In the genomic region with DNA sequence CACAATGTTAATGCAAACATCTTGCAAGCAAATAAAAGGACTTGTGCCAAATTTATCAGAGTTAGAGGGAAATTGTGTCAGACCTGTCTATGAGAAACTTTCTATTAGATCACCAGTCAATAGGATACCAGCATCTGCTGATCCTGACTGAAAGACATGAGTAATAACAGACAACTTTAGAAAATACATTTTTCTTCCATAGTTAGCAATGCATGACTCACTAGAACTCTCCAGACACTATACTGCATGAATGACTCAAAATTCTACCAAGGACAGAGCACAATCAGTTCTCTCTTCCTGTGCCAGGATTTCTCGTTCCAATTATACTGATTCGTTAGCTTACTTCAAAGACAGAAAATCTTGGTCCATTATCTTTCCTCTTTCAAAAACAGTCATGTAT, we compare ENCODE assay signal across 8 cellular contexts.
DNase-seq lines count a peak whose midpoint lies in the region; ATAC-seq and TF ChIP-seq lines count a peak whose summit lies in the region.

No MANE protein-coding gene starts in this region.

- no peaks in the 10 kb centered on the region for H3K9me3 ChIP-seq in lower lobe of right lung

- H3K36me3 ChIP-seq in lower lobe of right lung = no peaks in the 10 kb centered on the region

- H3K4me1 ChIP-seq in lower lobe of right lung = no peaks in the 10 kb centered on the region

- DNase-seq in EL (peak; percentile 84), NCI-H226 (peak; percentile 82), fibroblast of pulmonary artery (ENCODE audit: low read depth) (peak; percentile 86), lower lobe of right lung (no peak), UCSD-AML1 (lab: John Stamatoyannopoulos, UW; ENCODE audit: unreplicated experiment) (no peak), C1 segment of cervical spinal cord (lab: John Stamatoyannopoulos, UW) (no peak), NCI-H748 treated with DMSO at 0.1 percent for 48 hours (lab: John Stamatoyannopoulos, UW) (no peak)

- ATAC-seq in GM21723 (IDR thresholded peaks at IDR 0.05; ENCODE audit: unreplicated experiment) = peak; percentile 87
- ATAC-seq in lower lobe of right lung = no peak

- H3K27ac ChIP-seq in lower lobe of right lung = no peak overlapping the region

- H3K4me3 ChIP-seq in fibroblast of pulmonary artery (replicated peaks; ENCODE audit: low read depth, low read length) = no peak overlapping the region
- no peak overlapping the region for H3K4me3 ChIP-seq in lower lobe of right lung

- TF ChIP-seq CTCF in fibroblast of pulmonary artery (IDR thresholded peaks at IDR 0.05; ENCODE audit: low read length, missing control alignments) = no peak
- TF ChIP-seq CTCF in lower lobe of right lung (IDR thresholded peaks at IDR 0.05) = no peak

- H3K27me3 ChIP-seq in lower lobe of right lung (ENCODE audit: low read depth) = no peaks in the 10 kb centered on the region

- intact Hi-C loops in lower lobe of right lung (cut with DNase I) = no loop called here

Comparison
In these comparisons a context has a peak if more than half of its experiments do, and no peak if none do; other contexts are left out.
1. DNase-seq: peak in EL (single experiment), NCI-H226 (single experiment) and fibroblast of pulmonary artery (single experiment); none in lower lobe of right lung (single experiment), UCSD-AML1 (single experiment), C1 segment of cervical spinal cord (0 of 14) and NCI-H748 treated with DMSO at 0.1 percent for 48 hours (single experiment).